Comparison of ENCODE assay signal across 8 cellular contexts in genomic region chr6:132962936-132963579, GRCh38.
DNase-seq lines count a peak whose midpoint lies in the region; ATAC-seq, FAIRE-seq and TF ChIP-seq lines count a peak whose summit lies in the region.

No MANE protein-coding gene starts in this region.

- no peaks in the 10 kb centered on the region for H3K9me3 ChIP-seq in Panc1 (ENCODE audit: control insufficient read depth, insufficient read depth, low read depth, low read length)
- H3K9me3 ChIP-seq in pancreas = no peaks in the 10 kb centered on the region
- no peaks in the 10 kb centered on the region for H3K9me3 ChIP-seq in vagina

- H3K4me1 Mint-ChIP-seq in activated T-cell treated with anti-CD3 and anti-CD28 coated beads, Interleukin-2, amount 50 U/mL, for 72 hours (ENCODE audit: low read depth) = peaks cover 8% of the 10 kb centered on the region

- H3K27me3 Mint-ChIP-seq in activated T-cell treated with anti-CD3 and anti-CD28 coated beads, Interleukin-2, amount 50 U/mL, for 72 hours (ENCODE audit: low read depth) = peaks cover 50% of the 10 kb centered on the region

- H3K36me3 Mint-ChIP-seq in activated T-cell treated with anti-CD3 and anti-CD28 coated beads, Interleukin-2, amount 50 U/mL, for 72 hours (ENCODE audit: insufficient read depth in 2 of 2) = no peaks in the 10 kb centered on the region

- intact Hi-C loops in Panc1 (cut with micrococcal nuclease; ENCODE audit: unreplicated experiment) (loop anchor here (1.0 to 5.0 kb wide), 3 partner anchors 131 to 590 kb away; no protein-coding TSS in a partner anchor), pancreas (cut with DNase I) (no loop called here), vagina (cut with DNase I) (loop anchor here (10.0 kb wide), 1 partner anchor 552 kb away; no protein-coding TSS in a partner anchor)

- H3K27ac ChIP-seq in Panc1 (ENCODE audit: low read length) = no peak overlapping the region
- H3K27ac ChIP-seq in pancreas = peak overlapping the region in 1 of 4 donors; percentile 59
- H3K27ac ChIP-seq in vagina = no peak overlapping the region

- no peak for TF ChIP-seq POLR2A in vagina (IDR thresholded peaks at IDR 0.05)

- peak; percentile 81 for ATAC-seq in GM21367 (IDR thresholded peaks at IDR 0.05; ENCODE audit: unreplicated experiment)
- ATAC-seq in Panc1 = peak; percentile 92
- peak; percentile 61 to 68 for ATAC-seq in activated T-cell treated with anti-CD3 and anti-CD28 coated beads, Interleukin-2, amount 50 U/mL, for 72 hours (replicated peaks in 1 of 2)
- ATAC-seq in pancreas = peak; percentile 76 to 87 (median 82)

- H3K4me3 ChIP-seq in Panc1 (ENCODE audit: low read depth in 2 of 2, low read length in 2 of 2) (no peak overlapping the region), foreskin fibroblast (ENCODE audit: low read depth in 1 of 2, low read length in 2 of 2) (no peak overlapping the region), pancreas (no peak overlapping the region), vagina (no peak overlapping the region)

- DNase-seq in DMS53 (lab: John Stamatoyannopoulos, UW) (peak; percentile 83), HT-29 (ENCODE audit: low spot score) (peak; percentile 87), Panc1 (ENCODE audit: low read depth, low spot score) (peak; percentile 24), foreskin fibroblast (peak; percentile 34 to 73), pancreas (peak; percentile 39 to 81 (median 60)), vagina (ENCODE audit: extremely low spot score in 2 of 2) (no peak)
- peak; percentile 58 to 63 for DNase-seq in activated T-cell treated with anti-CD3 and anti-CD28 coated beads, Interleukin-2, amount 50 U/mL, for 72 hours

- TF ChIP-seq CTCF in Panc1 (IDR thresholded peaks at IDR 0.05) (peak; percentile 84), foreskin fibroblast (IDR thresholded peaks at IDR 0.05; ENCODE audit: low read depth, low read length) (peak; percentile 79), pancreas (IDR thresholded peaks at IDR 0.05) (peak in 3 of 4 donors; percentile 48 to 76 (median 53)), vagina (IDR thresholded peaks at IDR 0.05) (peak in 2 of 3 experiments; percentile 21 to 43)

- H3K9me3 Mint-ChIP-seq in activated T-cell treated with anti-CD3 and anti-CD28 coated beads, Interleukin-2, amount 50 U/mL, for 72 hours = no peaks in the 10 kb centered on the region

- H3K36me3 ChIP-seq in Panc1 (ENCODE audit: control insufficient read depth, insufficient read depth, low read length) = no peaks in the 10 kb centered on the region
- H3K36me3 ChIP-seq in pancreas = no peaks in the 10 kb centered on the region
- no peaks in the 10 kb centered on the region for H3K36me3 ChIP-seq in vagina

- H3K27ac Mint-ChIP-seq in activated T-cell treated with anti-CD3 and anti-CD28 coated beads, Interleukin-2, amount 50 U/mL, for 72 hours = no peak overlapping the region

- no TSS peak for BruUV-seq in Panc1 (replicated peaks; lab: Mats Ljungman, UMichigan)

- in situ Hi-C loops in Panc1 (cut with HindIII; ENCODE audit: low pct_unique_long_range_greater_than_20kb, low sequenced_read_pairs) = no loop called here

- POLR2A ChIA-PET in Panc1 (lab: Charles Lee) = no interaction called here

- H3K27me3 ChIP-seq in Panc1 (ENCODE audit: control insufficient read depth, insufficient read depth, low read length) (no peaks in the 10 kb centered on the region), pancreas (no peaks in the 10 kb centered on the region), vagina (no peaks in the 10 kb centered on the region)

- CTCF ChIA-PET in Panc1 (lab: Charles Lee) = interaction anchor here (0.5 kb wide), 1 partner anchor 1076 kb away, joined by 8 read pairs; no protein-coding TSS in a partner anchor

- H3K4me1 ChIP-seq in Panc1 (ENCODE audit: control insufficient read depth, insufficient read depth, low read length) (no peaks in the 10 kb centered on the region), pancreas (peaks cover 0 to 14% (median 0%) of the 10 kb centered on the region in 3 donors), vagina (no peaks in the 10 kb centered on the region)

- WGBS in pancreas, 2 donors = 53 to 58% methylated on average over 6 of the region's 6 CpGs

- no peak overlapping the region for H3K4me3 Mint-ChIP-seq in activated T-cell treated with anti-CD3 and anti-CD28 coated beads, Interleukin-2, amount 50 U/mL, for 72 hours

- FAIRE-seq in pancreas (lab: Jason Lieb, UNC) = no peak

Comparison
In these comparisons a context has a peak if more than half of its experiments do, and no peak if none do; other contexts are left out.
1. DNase-seq: peak in DMS53 (single experiment), HT-29 (single experiment), Panc1 (single experiment), activated T-cell treated with anti-CD3 and anti-CD28 coated beads, Interleukin-2, amount 50 U/mL, for 72 hours (2 of 2), foreskin fibroblast (2 of 2) and pancreas (6 of 6); none in vagina (0 of 2).
2. CTCF ChIP-seq: peak in every context shown above with its lines; median percentile 84 in Panc1; 79 in foreskin fibroblast; 53 in pancreas; 32 in vagina.
3. intact Hi-C loops: an anchor here in Panc1 (1.0 to 5.0 kb wide) and vagina (10.0 kb wide); none called in pancreas.
4. Peak in every context shown above with its lines, with median percentiles within 50 percentile points of each other: ATAC-seq.